In the genomic region with DNA sequence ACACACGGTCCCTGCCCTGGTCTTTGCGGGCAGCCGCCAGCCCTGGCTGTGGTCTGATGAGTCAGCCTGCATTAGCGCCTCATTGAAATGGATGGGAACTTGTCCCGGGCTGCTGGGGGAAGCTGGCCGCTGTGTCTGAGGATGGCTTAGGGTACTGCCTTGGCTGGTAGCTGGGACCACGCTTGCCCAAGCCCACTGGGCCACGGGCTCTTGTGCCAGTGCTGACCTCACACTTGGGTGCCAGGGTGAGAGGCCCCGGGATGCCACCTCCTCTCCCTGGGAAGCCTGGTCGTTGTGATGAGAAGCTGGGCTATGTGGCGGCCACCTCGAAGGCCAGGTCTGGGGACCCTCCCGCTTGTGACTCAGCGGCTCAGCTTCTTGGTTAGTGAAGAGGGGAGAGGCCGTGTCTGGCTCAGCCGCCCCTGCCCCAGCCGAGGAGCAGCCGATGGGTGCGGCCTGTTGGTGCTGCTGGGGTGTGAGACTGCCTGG, we compare ENCODE assay signal across 15 cellular contexts. TPM values are rescaled to one million over a fixed set of nuclear protein-coding genes. Genes with fewer than 3 reads are reported as not detected.
A peak's percentile ranks its signal among the peaks of the same experiment; 100 is the strongest.
DNase-seq lines count a peak whose midpoint lies in the region; ATAC-seq and TF ChIP-seq lines count a peak whose summit lies in the region.
"Had no signal": no experiment of that assay in that cellular context is flagged by ENCODE, and none has a peak within 500 bp of the region (broad histone marks: within the 10 kb centered on the region; RNA-seq: fewer than 3 reads in every experiment).

No MANE protein-coding gene starts in this region.

- no peaks in the 10 kb centered on the region for H3F3A ChIP-seq in GM23248 (ENCODE audit: insufficient read depth)

- no peak overlapping the region for H2AFZ ChIP-seq in GM23248
- H2AFZ ChIP-seq: neural progenitor cell had no signal

- no peaks in the 10 kb centered on the region for H3K27me3 Mint-ChIP-seq in chondrocyte (ENCODE audit: low read depth)
- H3K27me3 Mint-ChIP-seq: activated naive CD8-positive, alpha-beta T cell treated with anti-CD3 and anti-CD28 coated beads for 36 hours; stimulated activated naive CD8-positive, alpha-beta T cell treated with anti-CD3 and anti-CD28 coated beads, Interleukin-15, Interleukin-2, amounts not matched to agents 100 ng/mL and 50 ng/mL, for 24 hours had no signal

- peaks cover 30% of the 10 kb centered on the region for H3K4me1 Mint-ChIP-seq in chondrocyte (ENCODE audit: low read depth)
- H3K4me1 Mint-ChIP-seq: activated naive CD8-positive, alpha-beta T cell treated with anti-CD3 and anti-CD28 coated beads for 36 hours; CD14-positive monocyte had no signal

- no peaks in the 10 kb centered on the region for H4K20me1 ChIP-seq in GM23248 (ENCODE audit: insufficient read depth)

- H3K4me1 ChIP-seq in GM23248 (ENCODE audit: insufficient read depth) (no peaks in the 10 kb centered on the region), sigmoid colon (peaks cover 0 to 100% (median 100%) of the 10 kb centered on the region in 4 donors)

- ATAC-seq in GM19467 (IDR thresholded peaks at IDR 0.05; ENCODE audit: unreplicated experiment) (no peak), HG03045 (IDR thresholded peaks at IDR 0.05; ENCODE audit: unreplicated experiment) (no peak), left ventricle myocardium superior (no peak)

- no peak overlapping the region for H3K9ac ChIP-seq in GM23248
- H3K9ac ChIP-seq: neural progenitor cell had no signal

- no peak for TF ChIP-seq EP300 in sigmoid colon (IDR thresholded peaks at IDR 0.05)

- WGBS in GM23248 (ENCODE audit: low coverage in 1 of 2, low lambda C conversion rate in 2 of 2, missing lambda C conversion rate in 2 of 2), 2 experiments: 73 to 78% methylated on average over 19 of the region's 19 CpGs
- 69 to 74% methylated on average over 19 of the region's 19 CpGs for WGBS in sigmoid colon, 2 donors

- H3K9me3 Mint-ChIP-seq in chondrocyte (ENCODE audit: low read depth): no peaks in the 10 kb centered on the region
- H3K9me3 Mint-ChIP-seq: activated naive CD8-positive, alpha-beta T cell treated with anti-CD3 and anti-CD28 coated beads for 36 hours; CD14-positive monocyte; neural progenitor cell; stimulated activated naive CD8-positive, alpha-beta T cell treated with anti-CD3 and anti-CD28 coated beads, Interleukin-15, Interleukin-2, amounts not matched to agents 100 ng/mL and 50 ng/mL, for 24 hours had no signal

- in situ Hi-C loops in GM23248 (cut with MboI): no loop called here

- no peak overlapping the region for H3K4me3 Mint-ChIP-seq in chondrocyte (ENCODE audit: unreplicated experiment)
- H3K4me3 Mint-ChIP-seq: activated naive CD8-positive, alpha-beta T cell treated with anti-CD3 and anti-CD28 coated beads for 36 hours; CD14-positive monocyte; neural progenitor cell; stimulated activated naive CD8-positive, alpha-beta T cell treated with anti-CD3 and anti-CD28 coated beads, Interleukin-15, Interleukin-2, amounts not matched to agents 100 ng/mL and 50 ng/mL, for 24 hours had no signal

- H3K27ac ChIP-seq in GM23248: no peak overlapping the region
- H3K27ac ChIP-seq in sigmoid colon: peak overlapping the region; percentile 90 to 98 (median 96)
- H3K27ac ChIP-seq: epithelial cell of prostate, neural progenitor cell had no signal

- H3K9me3 ChIP-seq in GM23248 (ENCODE audit: low read depth): no peaks in the 10 kb centered on the region
- no peaks in the 10 kb centered on the region for H3K9me3 ChIP-seq in sigmoid colon

- TF ChIP-seq POLR2A in sigmoid colon (IDR thresholded peaks at IDR 0.05): no peak

- no peaks in the 10 kb centered on the region for H3K36me3 Mint-ChIP-seq in chondrocyte (ENCODE audit: low read depth)
- H3K36me3 Mint-ChIP-seq: activated naive CD8-positive, alpha-beta T cell treated with anti-CD3 and anti-CD28 coated beads for 36 hours; CD14-positive monocyte had no signal

- peak overlapping the region; percentile 54 for H3K27ac Mint-ChIP-seq in chondrocyte (ENCODE audit: unreplicated experiment)
- H3K27ac Mint-ChIP-seq: activated naive CD8-positive, alpha-beta T cell treated with anti-CD3 and anti-CD28 coated beads for 36 hours; CD14-positive monocyte; neural progenitor cell; stimulated activated naive CD8-positive, alpha-beta T cell treated with anti-CD3 and anti-CD28 coated beads, Interleukin-15, Interleukin-2, amounts not matched to agents 100 ng/mL and 50 ng/mL, for 24 hours had no signal

- DNase-seq in GM23248: peak; percentile 32
- peak; percentile 14 for DNase-seq in NCI-H460 (ENCODE audit: extremely low read depth, low read depth)
- no peak for DNase-seq in chondrocyte (ENCODE audit: low spot score)
- no peak for DNase-seq in sigmoid colon
- DNase-seq in NCI-H1048 (lab: John Stamatoyannopoulos, UW): no peak
- DNase-seq in left ventricle myocardium superior: no peak
- DNase-seq: activated naive CD8-positive, alpha-beta T cell treated with anti-CD3 and anti-CD28 coated beads for 36 hours; HCEC 1CT; NCI-H1417 had no signal

- H3K4me2 ChIP-seq in GM23248 (ENCODE audit: unreplicated experiment): no peak overlapping the region
- H3K4me2 ChIP-seq: neural progenitor cell had no signal

- H3K79me2 ChIP-seq in GM23248 (ENCODE audit: insufficient read depth): no peaks in the 10 kb centered on the region

- intact Hi-C loops in sigmoid colon (cut with DNase I): no loop called here
- intact Hi-C loops in left ventricle myocardium superior (cut with micrococcal nuclease): no loop called here

- H3K36me3 ChIP-seq in GM23248 (ENCODE audit: low read depth): no peaks in the 10 kb centered on the region
- H3K36me3 ChIP-seq in sigmoid colon: no peaks in the 10 kb centered on the region
- H3K36me3 ChIP-seq: neural progenitor cell had no signal

- H3K4me3 ChIP-seq in GM23248: no peak overlapping the region
- peak overlapping the region in 3 of 4 donors; percentile 1 to 24 (median 20) for H3K4me3 ChIP-seq in sigmoid colon
- H3K4me3 ChIP-seq: neural progenitor cell had no signal

- TF ChIP-seq CTCF in chondrocyte (IDR thresholded peaks at IDR 0.05) (no peak), sigmoid colon (IDR thresholded peaks at IDR 0.05) (no peak)

- no peaks in the 10 kb centered on the region for H3K9me2 ChIP-seq in GM23248 (ENCODE audit: insufficient read depth)

- H3K27me3 ChIP-seq in GM23248 (replicated peaks; ENCODE audit: insufficient read depth): no peaks in the 10 kb centered on the region; the same call in 1 of the 2 replicates
- no peaks in the 10 kb centered on the region for H3K27me3 ChIP-seq in sigmoid colon
- H3K27me3 ChIP-seq: neural progenitor cell had no signal

RNA-seq across cellular contexts. Expression of a gene that starts 10.7 kb away (rescaled TPM):
- 0.11 TPM in 1 of 2 replicates, not detected in the other for total RNA-seq in GM23248 (2014; rRNA removed; shearing (Covaris generic))
- polyA plus RNA-seq in GM23248 (2016; fragmentation: Nextera tagmentation; extraction: Ambion mirVana) (not detected in 2 replicates), sigmoid colon (10 to 100 TPM in 1 of 3 donors, 1 to 10 TPM in 1, under 1 TPM in 1; 0.46 to 10.1 (median 1.8) TPM)
- total RNA-seq in NCI-H460 (2014; rRNA removed; shearing (Covaris generic)): 3.9 and 4.2 TPM in 2 replicates
- polyA plus RNA-seq in NCI-H460 (2014; cell fraction: nucleus; rRNA removed): 4.4 and 10.0 TPM in 2 replicates
- total RNA-seq in chondrocyte (55.9 to 73.4 TPM (median 73.2 TPM) in 3 replicates), sigmoid colon (100 to 1,000 TPM in 2 of 4 donors, 10 to 100 TPM in 2; 37.0 to 181 (median 127) TPM), left ventricle myocardium superior (3.2 TPM)
- polyA plus RNA-seq: CD14-positive monocyte had no signal

Comparison
In these comparisons a context has a peak if more than half of its experiments do, and no peak if none do; other contexts are left out.
1. DNase-seq: peak in GM23248 (single experiment) and NCI-H460 (single experiment); none in chondrocyte (single experiment), sigmoid colon (single experiment), NCI-H1048 (single experiment) and left ventricle myocardium superior (single experiment).